ENCODE assay signal across 11 cellular contexts in the genomic region with DNA sequence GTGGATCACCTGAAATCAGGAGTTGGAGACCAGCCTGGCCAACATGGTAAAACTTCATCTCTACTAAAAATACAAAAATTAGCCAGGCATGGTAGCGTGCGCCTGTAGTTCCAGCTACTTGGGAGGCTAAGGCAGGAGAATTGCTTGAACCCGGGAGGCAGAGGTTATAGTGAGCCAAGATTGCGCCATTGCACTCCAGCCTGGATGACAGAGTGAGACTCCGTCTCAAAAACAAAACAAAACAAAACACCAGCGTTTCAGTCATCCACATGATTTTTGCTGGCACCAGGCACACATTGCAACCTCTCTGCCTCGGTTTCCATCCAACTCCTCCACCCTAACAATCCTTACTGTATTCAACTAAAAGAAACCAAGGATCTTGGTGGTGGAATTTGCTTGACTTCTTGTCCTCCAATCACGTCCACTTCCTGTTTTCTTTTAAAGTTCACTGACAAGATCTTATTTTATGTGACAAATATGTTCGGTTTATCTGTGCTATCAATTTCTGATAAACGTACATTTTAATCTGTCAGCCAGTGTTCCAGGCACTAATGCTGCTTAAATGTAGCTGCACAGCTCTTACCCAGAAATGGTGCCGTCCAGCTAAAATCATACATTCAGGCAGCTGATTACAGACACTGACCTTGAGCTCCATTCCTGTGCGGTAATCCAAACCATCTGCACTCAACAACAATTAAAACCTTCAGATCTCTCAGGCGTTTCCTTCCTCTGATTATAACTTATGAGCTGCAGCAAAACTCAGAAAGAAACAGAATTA. TPM values are rescaled to one million over a fixed set of nuclear protein-coding genes. Genes with fewer than 3 reads are reported as not detected.
DNase-seq lines count a peak whose midpoint lies in the region; ATAC-seq, FAIRE-seq and TF ChIP-seq lines count a peak whose summit lies in the region.
"Had no signal": no experiment of that assay in that cellular context is flagged by ENCODE, and none has a peak within 500 bp of the region (broad histone marks: within the 10 kb centered on the region; RNA-seq: fewer than 3 reads in every experiment).

No MANE protein-coding gene starts in this region.

- H3K36me3 ChIP-seq in DOHH2 (ENCODE audit: control insufficient read depth, low read length) (no peaks in the 10 kb centered on the region), OCI-LY3 (replicated peaks; ENCODE audit: low read depth, low read length) (no peaks in the 10 kb centered on the region), osteoblast (ENCODE audit: insufficient read depth, low read length) (no peaks in the 10 kb centered on the region)

- DNase-seq in endothelial cell (ENCODE audit: low spot score) = no peak
- peak; percentile 73 for DNase-seq in osteoblast (ENCODE audit: insufficient read length, low spot score, missing footprints)
- DNase-seq in ecto neural progenitor cell (ENCODE audit: low spot score) = no peak
- no peak for DNase-seq in urothelium cell line (ENCODE audit: low spot score)
- DNase-seq: NCI-H1092 treated with DMSO at 0.1 percent for 48 hours; stimulated activated naive CD4-positive, alpha-beta T cell treated with Interleukin-2 at 50 U/mL for 16 hours had no signal

- no peaks in the 10 kb centered on the region for H3K9me3 Mint-ChIP-seq in endothelial cell (ENCODE audit: unreplicated experiment)

- H3F3A ChIP-seq in DOHH2 (ENCODE audit: control insufficient read depth, insufficient read depth) = no peaks in the 10 kb centered on the region

- no peaks in the 10 kb centered on the region for H4K20me1 ChIP-seq in DOHH2 (ENCODE audit: control insufficient read depth, insufficient read depth, low read depth, low read length)
- no peaks in the 10 kb centered on the region for H4K20me1 ChIP-seq in OCI-LY3 (ENCODE audit: insufficient read depth, low read length)
- no peaks in the 10 kb centered on the region for H4K20me1 ChIP-seq in osteoblast (ENCODE audit: insufficient read depth, low read length)

- no peaks in the 10 kb centered on the region for H3K9me2 ChIP-seq in DOHH2 (replicated peaks; ENCODE audit: control insufficient read depth, low read length)

- TF ChIP-seq CTCF in DOHH2 (IDR thresholded peaks at IDR 0.05; ENCODE audit: low read depth, low read length, poor library complexity, severe bottlenecking) (no peak), OCI-LY3 (IDR thresholded peaks at IDR 0.05; ENCODE audit: low read depth, low read length) (no peak), endothelial cell (IDR thresholded peaks at IDR 0.05; ENCODE audit: unreplicated experiment) (no peak), osteoblast (IDR thresholded peaks at IDR 0.05; ENCODE audit: extremely low read depth, low read depth, low read length) (no peak)

- no peaks in the 10 kb centered on the region for H3K27me3 Mint-ChIP-seq in endothelial cell (ENCODE audit: unreplicated experiment)

- H3K27ac ChIP-seq in DOHH2 (ENCODE audit: low read depth, low read length) (no peak overlapping the region), OCI-LY3 (ENCODE audit: low read length) (no peak overlapping the region), osteoblast (ENCODE audit: low read depth, low read length) (no peak overlapping the region)

- no peak for FAIRE-seq in urothelium cell line (lab: Jason Lieb, UNC)
- FAIRE-seq: colon had no signal

- H3K4me2 ChIP-seq in DOHH2 (ENCODE audit: low read length) = peak overlapping the region; percentile 78
- H3K4me2 ChIP-seq in OCI-LY3 (ENCODE audit: low read length) = no peak overlapping the region
- peak overlapping the region; percentile 50 for H3K4me2 ChIP-seq in osteoblast (ENCODE audit: insufficient read depth, low read length)

- no peak overlapping the region for H3K9ac ChIP-seq in OCI-LY3 (ENCODE audit: low read length)

- H3K4me3 ChIP-seq in DOHH2 (ENCODE audit: low read length) (peak overlapping the region; percentile 63), OCI-LY3 (ENCODE audit: low read length) (no peak overlapping the region), osteoblast (ENCODE audit: insufficient read depth, low read length) (peak overlapping the region; percentile 12)

- no peak overlapping the region for H3K4me3 Mint-ChIP-seq in endothelial cell (ENCODE audit: unreplicated experiment)

- H3K27me3 ChIP-seq in DOHH2 (ENCODE audit: control insufficient read depth, low read length) (no peaks in the 10 kb centered on the region), OCI-LY3 (ENCODE audit: low read depth, low read length) (0 out of 2 replicates have a peak, but pooled peaks cover 7% of the 10 kb centered on the region), osteoblast (ENCODE audit: insufficient read depth, low read length) (peaks cover 17% of the 10 kb centered on the region)

- peaks cover 18% of the 10 kb centered on the region for H3K4me1 Mint-ChIP-seq in endothelial cell (ENCODE audit: unreplicated experiment)

- ATAC-seq in GM21360 (IDR thresholded peaks at IDR 0.05; ENCODE audit: unreplicated experiment) = no peak
- no peak for ATAC-seq in HG03045 (IDR thresholded peaks at IDR 0.05; ENCODE audit: unreplicated experiment)

- no peaks in the 10 kb centered on the region for H3K79me2 ChIP-seq in DOHH2 (ENCODE audit: control insufficient read depth, low read length)
- H3K79me2 ChIP-seq in OCI-LY3 (ENCODE audit: low read length) = no peaks in the 10 kb centered on the region
- no peaks in the 10 kb centered on the region for H3K79me2 ChIP-seq in osteoblast (ENCODE audit: insufficient read depth, low read length)

- H3K4me1 ChIP-seq in DOHH2 (ENCODE audit: control insufficient read depth, low read length) = peaks cover 18% of the 10 kb centered on the region
- 0 out of 2 replicates have a peak, but pooled peaks cover 4% of the 10 kb centered on the region for H3K4me1 ChIP-seq in OCI-LY3 (ENCODE audit: low read length)
- no peaks in the 10 kb centered on the region for H3K4me1 ChIP-seq in osteoblast (ENCODE audit: insufficient read depth, low read length)

- no peaks in the 10 kb centered on the region for H3K36me3 Mint-ChIP-seq in endothelial cell (ENCODE audit: low read depth, unreplicated experiment)

- H2AFZ ChIP-seq in OCI-LY3 (ENCODE audit: low read depth, low read length) (peak overlapping the region; percentile 63), osteoblast (ENCODE audit: low read length) (peak overlapping the region; percentile 67)

- peak overlapping the region; percentile 59 for H3K27ac Mint-ChIP-seq in endothelial cell (ENCODE audit: unreplicated experiment)

- no peaks in the 10 kb centered on the region for H3K9me3 ChIP-seq in DOHH2 (ENCODE audit: control insufficient read depth, insufficient read depth, low read length)
- H3K9me3 ChIP-seq in OCI-LY3 (ENCODE audit: insufficient read depth, low read length) = no peaks in the 10 kb centered on the region
- no peaks in the 10 kb centered on the region for H3K9me3 ChIP-seq in osteoblast (ENCODE audit: low read depth, low read length)

RNA-seq across cellular contexts. Expression of gene RASSF3, which starts 26.7 kb away (rescaled TPM):
- total RNA-seq in endothelial cell (ENCODE audit: unreplicated experiment) (43.5 TPM), osteoblast (12.7 and 13.8 TPM in 2 replicates)
